Comparison of ENCODE assay signal across 8 cellular contexts in the genomic region with DNA sequence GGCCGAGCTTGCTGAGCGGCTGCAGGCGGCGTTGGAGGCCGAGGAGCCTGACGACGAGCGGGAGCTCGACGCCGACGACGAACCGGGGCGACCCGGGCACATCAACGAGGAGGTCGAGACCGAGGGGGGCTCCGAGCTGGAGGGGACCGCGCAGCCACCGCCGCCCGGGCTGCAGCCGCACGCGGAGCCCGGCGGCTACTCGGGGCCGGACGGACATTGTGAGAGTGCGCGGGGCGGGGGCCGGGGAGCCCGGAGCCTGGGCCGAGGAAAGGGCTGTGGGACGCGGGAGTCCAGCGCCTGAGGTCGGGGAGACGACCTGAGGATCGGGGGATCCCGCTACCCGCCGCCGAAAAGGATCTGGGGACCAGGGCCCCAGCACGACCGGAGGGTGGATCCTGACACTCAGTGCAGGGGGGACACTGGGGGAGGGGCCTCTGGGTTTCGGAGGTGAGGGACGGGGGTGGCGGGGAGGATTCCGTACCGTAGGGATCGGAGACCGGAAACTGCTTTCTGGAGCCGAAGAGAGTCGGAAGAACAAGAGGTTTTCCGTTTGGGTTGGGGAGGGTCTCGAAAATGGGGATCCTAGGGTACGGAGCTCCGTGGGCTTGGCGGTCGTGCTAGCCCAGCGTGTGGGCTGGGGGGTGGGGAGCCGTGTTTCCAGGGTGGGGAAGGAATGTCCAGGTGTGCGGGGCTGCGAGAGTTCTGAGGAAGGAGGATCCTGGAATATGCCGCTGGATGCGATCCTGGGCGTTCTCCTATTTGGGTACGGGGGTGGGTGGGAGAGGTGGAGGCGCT. TPM values are rescaled to one million over a fixed set of nuclear protein-coding genes. Genes with fewer than 3 reads are reported as not detected.
DNase-seq lines count a peak whose midpoint lies in the region; ATAC-seq and TF ChIP-seq lines count a peak whose summit lies in the region.

No MANE protein-coding gene starts in this region.

- DNase-seq in EH (ENCODE audit: low read depth) (peak; percentile 60), T-helper 22 cell (ENCODE audit: low read depth) (peak; percentile 23), brain microvascular endothelial cell (peak; percentile 16), islet precursor cell (peak; percentile 69), omental fat pad (ENCODE audit: low spot score) (no peak)
- DNase-seq in stimulated activated CD4-positive, alpha-beta T cell treated with anti-CD3 and anti-CD28 coated beads, Interleukin-1b, Interleukin-23, amount 100 ng/mL, for 24 hours (ENCODE audit: low read depth in 4 of 4, low spot score in 1 of 4) = peak in 3 of 4 experiments; percentile 55 to 71 (median 67)

- H3K4me3 ChIP-seq in HUES6 (ENCODE audit: low read depth, low read length) (peak overlapping the region; percentile 92), brain microvascular endothelial cell (ENCODE audit: low read depth, low read length) (peak overlapping the region; percentile 90)

- H3K36me3 ChIP-seq in HUES6 (ENCODE audit: control insufficient read depth, insufficient read depth, low read length) = peaks cover 33% of the 10 kb centered on the region
- peaks cover 29% of the 10 kb centered on the region for H3K36me3 ChIP-seq in brain microvascular endothelial cell (replicated peaks)

- H3K9me3 ChIP-seq in HUES6 (ENCODE audit: control insufficient read depth, insufficient read depth, low read depth, low read length) = no peaks in the 10 kb centered on the region

- H3K27ac ChIP-seq in HUES6 (ENCODE audit: low read depth, low read length) (peak overlapping the region; percentile 99), brain microvascular endothelial cell (peak overlapping the region; percentile 99)

- peak overlapping the region; percentile 100 for H3K9ac ChIP-seq in HUES6 (ENCODE audit: low read length)

- ATAC-seq in omental fat pad (ENCODE audit: low FRiP score) = no peak
- ATAC-seq in HG02678 (IDR thresholded peaks at IDR 0.05; ENCODE audit: unreplicated experiment) = no peak

- TF ChIP-seq CTCF in brain microvascular endothelial cell (IDR thresholded peaks at IDR 0.05; ENCODE audit: low read depth, low read length, missing control alignments) (no peak), omental fat pad (IDR thresholded peaks at IDR 0.05) (no peak)

- in situ Hi-C loops in brain microvascular endothelial cell (cut with HindIII; ENCODE audit: low pct_ligation_motif_present, low sequenced_read_pairs) = no loop called here

- H3K27me3 ChIP-seq in HUES6 (ENCODE audit: control insufficient read depth, insufficient read depth, low read length) (no peaks in the 10 kb centered on the region), brain microvascular endothelial cell (replicated peaks) (no peaks in the 10 kb centered on the region)

- peaks cover 15% of the 10 kb centered on the region for H3K4me1 ChIP-seq in HUES6 (ENCODE audit: control insufficient read depth, insufficient read depth, low read length)

RNA-seq across cellular contexts. Expression of a gene that starts 0.6 kb away (rescaled TPM):
- 100 to 1,000 TPM in 3 of 4 donors, 10 to 100 TPM in 1; 92.5 to 173 (median 117) TPM for total RNA-seq in omental fat pad

RNA-seq across cellular contexts. Expression of a gene that starts 45.2 kb away (rescaled TPM):
- 10 to 100 TPM; 11.8 to 16.6 (median 13.9) TPM for total RNA-seq in omental fat pad

RNA-seq across cellular contexts. Expression of a gene that starts 45.8 kb away (rescaled TPM):
- 100 to 1,000 TPM in 1 of 4 donors, 10 to 100 TPM in 3; 65.8 to 141 (median 78.7) TPM for total RNA-seq in omental fat pad
